1 cellular context compared by ENCODE assay signal in the genomic region with DNA sequence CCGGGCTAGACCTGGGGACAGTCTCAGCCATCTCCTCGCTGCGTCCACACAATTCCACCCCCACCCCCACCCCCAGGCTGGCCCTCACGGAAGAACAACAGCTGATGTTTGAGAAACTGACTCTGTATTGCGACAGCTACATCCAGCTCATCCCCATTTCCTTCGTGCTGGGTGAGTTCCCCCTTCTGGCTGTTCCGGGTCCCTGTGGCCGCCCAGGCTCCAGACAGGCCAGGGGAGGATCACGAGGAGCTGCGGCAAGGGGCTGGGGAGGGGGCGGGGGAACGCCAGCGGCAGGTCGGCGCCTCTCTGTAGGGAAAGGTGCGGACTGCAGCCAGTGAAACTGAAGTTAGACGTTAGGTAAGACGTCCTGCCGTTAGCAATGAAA.
TF ChIP-seq lines count a peak whose summit lies in the region.

No MANE protein-coding gene starts in this region.

TF ChIP-seq in endothelial cell of umbilical vein, 7 proteins besides CTCF, POLR2A, EP300 and RAD21:
- no peak for TF ChIP-seq GATA2 (IDR thresholded peaks at IDR 0.05; ENCODE audit: insufficient read depth, insufficient read length, low read depth, low read length)
